In the genomic region with DNA sequence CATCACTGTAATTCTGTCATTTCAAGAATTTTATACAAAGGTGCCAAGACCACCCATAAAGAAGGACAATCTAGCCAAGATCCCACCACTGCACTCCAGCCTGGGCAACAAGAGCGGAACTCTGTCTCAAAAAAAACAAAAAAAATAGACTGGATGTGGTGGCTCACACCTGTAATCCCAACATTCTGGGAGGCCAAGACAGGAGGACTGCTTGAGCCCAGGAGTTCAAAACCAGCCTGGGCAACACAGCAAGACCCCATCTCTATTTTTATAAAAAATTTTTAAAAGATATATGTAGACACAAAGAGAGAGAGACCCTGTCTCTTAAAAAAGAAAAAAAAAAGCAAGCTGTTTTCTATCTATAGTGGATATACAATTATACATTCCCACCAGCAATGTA, we compare ENCODE assay signal across 1 cellular context.
TF ChIP-seq lines count a peak whose summit lies in the region.

No MANE protein-coding gene starts in this region.

TF ChIP-seq in K562, 482 proteins besides CTCF, POLR2A, EP300 and RAD21 (continued from another document):
- TF ChIP-seq, protein P1, sequence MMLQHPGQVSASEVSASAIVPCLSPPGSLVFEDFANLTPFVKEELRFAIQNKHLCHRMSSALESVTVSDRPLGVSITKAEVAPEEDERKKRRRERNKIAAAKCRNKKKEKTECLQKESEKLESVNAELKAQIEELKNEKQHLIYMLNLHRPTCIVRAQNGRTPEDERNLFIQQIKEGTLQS (IDR thresholded peaks at IDR 0.05): no peak
- TF ChIP-seq, protein P1 (CRISPR knock-in tag; conservative IDR thresholded peaks at IDR 0.05): no peak
